6 cellular contexts compared by ENCODE assay signal in genomic region chr3:145972851-145973250, GRCh38.
"Had no signal": no experiment of that assay in that cellular context is flagged by ENCODE, and none has a peak within 500 bp of the region (broad histone marks: within the 10 kb centered on the region; RNA-seq: fewer than 3 reads in every experiment).

No MANE protein-coding gene starts in this region.

- FAIRE-seq: HTR-8/SVneo, K562 had no signal

- DNase-seq: IMR-90, KBM-7, KG1 had no signal

- ATAC-seq: K562 had no signal

- H3K27ac ChIP-seq: HL-60 had no signal

- H3K4me3 ChIP-seq: K562 had no signal
